In genomic region chr5:174190073-174190675, GRCh38 we compare ENCODE assay signal across 19 cellular contexts.
DNase-seq lines count a peak whose midpoint lies in the region; ATAC-seq and TF ChIP-seq lines count a peak whose summit lies in the region.
"Had no signal": no experiment of that assay in that cellular context is flagged by ENCODE, and none has a peak within 500 bp of the region (broad histone marks: within the 10 kb centered on the region; RNA-seq: fewer than 3 reads in every experiment).

No MANE protein-coding gene starts in this region.

- DNase-seq in BE2C (peak; percentile 64), NAMALWA (ENCODE audit: low spot score) (peak; percentile 11), transverse colon (no peak), T-helper 17 cell (no peak)
- DNase-seq: DMS153, IMR-90, Karpas-422, MG63, NCI-H1092 treated with DMSO at 0.1 percent for 48 hours, NCI-H2081 treated with DMSO at 0.1 percent for 48 hours, NCI-H226, NCI-H526, PC-9 had no signal

- H3K4me1 ChIP-seq in BE2C (peaks cover 47% of the 10 kb centered on the region), transverse colon (no peaks in the 10 kb centered on the region)
- H3K4me1 ChIP-seq: A549, SJSA1 had no signal

- H3K36me3 Mint-ChIP-seq in brain (no peaks in the 10 kb centered on the region), nephron (ENCODE audit: low read depth) (no peaks in the 10 kb centered on the region), T-helper 17 cell (ENCODE audit: low read depth) (no peaks in the 10 kb centered on the region)

- intact Hi-C loops in transverse colon (cut with DNase I; ENCODE audit: low total_unique reads) = no loop called here

- H3K27me3 Mint-ChIP-seq in brain (peaks cover 5% of the 10 kb centered on the region), nephron (ENCODE audit: low read depth) (peaks cover 66% of the 10 kb centered on the region), T-helper 17 cell (peaks cover 11% of the 10 kb centered on the region)

- TF ChIP-seq CTCF in BE2C (IDR thresholded peaks at IDR 0.05; ENCODE audit: low read depth, low read length) (no peak), brain (conservative IDR thresholded peaks at IDR 0.05) (no peak), nephron (IDR thresholded peaks at IDR 0.05; ENCODE audit: unreplicated experiment in 3 of 3) (no peak), transverse colon (IDR thresholded peaks at IDR 0.05) (no peak)

- WGBS in transverse colon (ENCODE audit: low coverage in 1 of 2), 2 donors = 35 to 63% methylated on average over 3 to 13 of the region's 13 CpGs

- ATAC-seq in HG02884 (IDR thresholded peaks at IDR 0.05; ENCODE audit: unreplicated experiment) (no peak), T-helper 17 cell (no peak)
- ATAC-seq: A549 had no signal

- no peaks in the 10 kb centered on the region for H3K27me3 ChIP-seq in BE2C
- H3K27me3 ChIP-seq in transverse colon = no peaks in the 10 kb centered on the region

- H3K4me1 Mint-ChIP-seq in brain (peaks cover 65% of the 10 kb centered on the region), nephron (peaks cover 41% of the 10 kb centered on the region), T-helper 17 cell (no peaks in the 10 kb centered on the region)

- H3K9me3 ChIP-seq in BE2C (no peaks in the 10 kb centered on the region), transverse colon (no peaks in the 10 kb centered on the region), T-helper 17 cell (ENCODE audit: control insufficient read depth, low read length, poor library complexity, severe bottlenecking) (no peaks in the 10 kb centered on the region)
- H3K9me3 ChIP-seq: A549, Caco-2, MG63 had no signal

- H3K27ac Mint-ChIP-seq in brain (peak overlapping the region in 3 of 5 experiments; percentile 58 to 85 (median 78)), nephron (peak overlapping the region; percentile 46 to 70 (median 59)), T-helper 17 cell (no peak overlapping the region)

- H3K36me3 ChIP-seq in BE2C (no peaks in the 10 kb centered on the region), transverse colon (no peaks in the 10 kb centered on the region)
- H3K36me3 ChIP-seq: MG63, SJSA1 had no signal

- TF ChIP-seq EP300 in transverse colon (IDR thresholded peaks at IDR 0.05; ENCODE audit: low read depth) = no peak

- H3K9me3 Mint-ChIP-seq in brain (no peaks in the 10 kb centered on the region), nephron (no peaks in the 10 kb centered on the region)

- H3K4me3 Mint-ChIP-seq in brain (no peak overlapping the region), nephron (no peak overlapping the region), T-helper 17 cell (no peak overlapping the region)

- in situ Hi-C loops in transverse colon (cut with MboI; ENCODE audit: low pct_ligation_motif_present in 1 of 4, low pct_unique_long_range_greater_than_20kb in 1 of 4, low sequenced_read_pairs in 3 of 4) = no loop called here

- H3K4me3 ChIP-seq in BE2C (ENCODE audit: low read depth, low read length) (peak overlapping the region; percentile 12), transverse colon (no peak overlapping the region)
- H3K4me3 ChIP-seq: A549, MG63, PC-9, SJSA1 had no signal

- no peak overlapping the region for H3K27ac ChIP-seq in transverse colon
- H3K27ac ChIP-seq: A549, PC-9, SJSA1 had no signal

- TF ChIP-seq POLR2A in transverse colon (IDR thresholded peaks at IDR 0.05) = no peak

Comparison
In these comparisons a context has a peak if more than half of its experiments do, and no peak if none do; other contexts are left out.
1. DNase-seq: peak in BE2C (single experiment) and NAMALWA (single experiment); none in transverse colon (single experiment) and T-helper 17 cell (0 of 3).